Comparison of ENCODE assay signal across 27 cellular contexts in genomic region chr1:14539309-14539708, GRCh38.
"Had no signal": no experiment of that assay in that cellular context is flagged by ENCODE, and none has a peak within 500 bp of the region (broad histone marks: within the 10 kb centered on the region; RNA-seq: fewer than 3 reads in every experiment).

No MANE protein-coding gene starts in this region.

- DNase-seq: naive B cell; naive thymus-derived CD8-positive, alpha-beta T cell; nucleus accumbens; pancreas; psoas muscle; right cardiac atrium; right lobe of liver; sigmoid colon; small intestine; stimulated activated CD4-positive, alpha-beta T cell treated with anti-CD3 and anti-CD28 coated beads, Interleukin-15, amount 100 ng/mL, for 24 hours; stimulated activated CD4-positive, alpha-beta T cell treated with anti-CD3 and anti-CD28 coated beads, Interleukin-2, amount 100 ng/mL, for 24 hours; stimulated activated CD4-positive, alpha-beta T cell treated with anti-CD3 and anti-CD28 coated beads, Interleukin-2, amount 100 ng/mL, for 48 hours; stimulated activated CD4-positive, alpha-beta T cell treated with anti-CD3 and anti-CD28 coated beads, Interleukin-4, amount 100 ng/mL, for 24 hours; stimulated activated CD8-positive, alpha-beta memory T cell treated with anti-CD3 and anti-CD28 coated beads, Interleukin-4, amount 100 ng/mL, for 48 hours; stimulated activated naive CD4-positive, alpha-beta T cell; stimulated activated naive CD8-positive, alpha-beta T cell treated with anti-CD3 and anti-CD28 coated beads, Interleukin-15, amount 100 ng/mL, for 72 hours; stimulated activated naive CD8-positive, alpha-beta T cell treated with anti-CD3 and anti-CD28 coated beads, Interleukin-15, Interleukin-2, amounts not matched to agents 100 U/mL and 50 U/mL, for 24 hours; substantia nigra; testis; tibial artery; transverse colon; upper lobe of right lung; uterus had no signal

- FAIRE-seq: pancreas, small intestine had no signal

- H3K36me3 ChIP-seq: neutrophil, pancreas, right lobe of liver, sigmoid colon, suprapubic skin, tibial artery, transverse colon, upper lobe of right lung, uterus had no signal

- H3K27me3 ChIP-seq: pancreas, right lobe of liver, sigmoid colon, suprapubic skin, testis, transverse colon, upper lobe of right lung, uterus had no signal

- H3K4me1 ChIP-seq: pancreas, psoas muscle, sigmoid colon, suprapubic skin, testis, tibial artery, upper lobe of right lung, uterus had no signal

- H3K27ac ChIP-seq: neutrophil, pancreas, psoas muscle, right lobe of liver, sigmoid colon, suprapubic skin, testis, tibial artery, transverse colon, upper lobe of right lung, uterus had no signal

- ATAC-seq: naive thymus-derived CD8-positive, alpha-beta T cell; natural killer cell treated with Interleukin-12 subunit alpha and Interleukin-12 subunit beta and Interleukin-15 and Interleukin-18, amount 100 ng/mL, for 72 hours; pancreas; psoas muscle; right cardiac atrium; right lobe of liver; stimulated activated memory B cell treated with anti-CD40 and anti-IgM and Interleukin-4, amounts not matched to agents 10 μg/mL and 1 μg/mL and 100 μg/mL, for 72 hours; stimulated activated naive CD8-positive, alpha-beta T cell treated with anti-CD3 and anti-CD28 coated beads, Interleukin-15, amount 100 ng/mL, for 72 hours; stimulated activated naive CD8-positive, alpha-beta T cell treated with anti-CD3 and anti-CD28 coated beads, Interleukin-15, Interleukin-2, amounts not matched to agents 100 U/mL and 50 U/mL, for 24 hours; upper lobe of right lung had no signal

- H3K9me3 ChIP-seq: neutrophil, pancreas, psoas muscle, right lobe of liver, sigmoid colon, suprapubic skin, testis, tibial artery, transverse colon, upper lobe of right lung, uterus had no signal

- H3K4me3 ChIP-seq: pancreas, psoas muscle, right lobe of liver, sigmoid colon, suprapubic skin, testis, tibial artery, transverse colon, upper lobe of right lung, uterus had no signal
